ENCODE assay signal across 26 cellular contexts in the genomic region with DNA sequence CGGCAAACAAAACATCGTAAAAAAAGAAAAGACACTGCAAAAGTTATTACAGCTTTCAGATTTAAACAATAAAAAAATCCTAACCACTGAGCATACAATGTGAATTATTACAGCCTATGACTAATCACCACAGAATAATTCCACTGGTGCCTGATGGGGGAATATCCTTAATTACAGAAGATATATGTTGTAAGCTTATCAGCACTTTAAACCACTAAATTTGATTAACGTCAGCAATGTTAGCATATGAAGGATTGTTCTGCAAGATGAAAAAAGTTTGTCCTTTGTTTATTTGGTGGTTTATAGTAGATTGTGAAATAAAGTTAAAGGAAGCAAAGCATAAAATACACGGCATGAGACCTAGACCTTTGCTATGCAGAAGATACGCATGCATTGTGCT.
A peak's percentile ranks its signal among the peaks of the same experiment; 100 is the strongest.
DNase-seq lines count a peak whose midpoint lies in the region; ATAC-seq, FAIRE-seq and TF ChIP-seq lines count a peak whose summit lies in the region.
"Had no signal": no experiment of that assay in that cellular context is flagged by ENCODE, and none has a peak within 500 bp of the region (broad histone marks: within the 10 kb centered on the region; RNA-seq: fewer than 3 reads in every experiment).

No MANE protein-coding gene starts in this region.

- no peaks in the 10 kb centered on the region for H3K27me3 Mint-ChIP-seq in astrocyte (ENCODE audit: low read depth, unreplicated experiment)
- H3K27me3 Mint-ChIP-seq: CD4-positive, CD25-positive, alpha-beta regulatory T cell had no signal

- ATAC-seq in GM19395 (IDR thresholded peaks at IDR 0.05; ENCODE audit: unreplicated experiment) (no peak), psoas muscle (no peak)

- H3K9me3 Mint-ChIP-seq in astrocyte (ENCODE audit: unreplicated experiment), result no peaks in the 10 kb centered on the region

- TF ChIP-seq CTCF in AG09309 (IDR thresholded peaks at IDR 0.05; ENCODE audit: control insufficient read depth, insufficient read depth, low read depth, low read length, missing control alignments) (no peak), astrocyte (IDR thresholded peaks at IDR 0.05; ENCODE audit: insufficient read depth, low read depth, low read length) (no peak), fibroblast of the aortic adventitia (IDR thresholded peaks at IDR 0.05; ENCODE audit: insufficient read depth, low read length) (no peak), psoas muscle (IDR thresholded peaks at IDR 0.05) (no peak)

- H4K20me1 ChIP-seq in astrocyte (ENCODE audit: insufficient read depth, low read length), result no peaks in the 10 kb centered on the region

- no peaks in the 10 kb centered on the region for H3K36me3 Mint-ChIP-seq in astrocyte (ENCODE audit: low read depth, unreplicated experiment)
- H3K36me3 Mint-ChIP-seq: CD4-positive, CD25-positive, alpha-beta regulatory T cell had no signal

- H3K4me3 Mint-ChIP-seq in astrocyte (ENCODE audit: unreplicated experiment), result no peak overlapping the region
- H3K4me3 Mint-ChIP-seq: CD4-positive, CD25-positive, alpha-beta regulatory T cell had no signal

- no peak for FAIRE-seq in astrocyte (lab: Jason Lieb, UNC)
- FAIRE-seq: D721Med, HTR-8/SVneo, TTC549 had no signal

- H3K27ac ChIP-seq in astrocyte (ENCODE audit: low read depth, low read length), result no peak overlapping the region
- H3K27ac ChIP-seq in psoas muscle, result no peak overlapping the region
- H3K27ac ChIP-seq: Peyer's patch, prostate gland, SJCRH30, upper lobe of left lung had no signal

- no peak overlapping the region for H3K4me2 ChIP-seq in astrocyte (ENCODE audit: low read length)

- no peaks in the 10 kb centered on the region for H3K79me2 ChIP-seq in astrocyte (ENCODE audit: insufficient read depth, low read length)

- 89 to 90% (median 89%) methylated on average over 5 of the region's 5 CpGs for WGBS in psoas muscle, 3 donors

- H3K27ac Mint-ChIP-seq in astrocyte (ENCODE audit: unreplicated experiment), result no peak overlapping the region
- H3K27ac Mint-ChIP-seq: CD4-positive, CD25-positive, alpha-beta regulatory T cell had no signal

- H3K27me3 ChIP-seq in astrocyte (ENCODE audit: insufficient read depth, low read length), result no peaks in the 10 kb centered on the region
- no peaks in the 10 kb centered on the region for H3K27me3 ChIP-seq in psoas muscle (ENCODE audit: insufficient read depth in 3 of 3, low read length in 2 of 3)
- H3K27me3 ChIP-seq: Peyer's patch, SJCRH30, upper lobe of left lung had no signal

- no peak overlapping the region for H3K4me3 ChIP-seq in AG09309 (ENCODE audit: control insufficient read depth, low read depth, low read length)
- no peak overlapping the region for H3K4me3 ChIP-seq in astrocyte (ENCODE audit: insufficient read depth, low read depth, low read length)
- H3K4me3 ChIP-seq in fibroblast of the aortic adventitia (ENCODE audit: low read depth, low read length), result no peak overlapping the region
- H3K4me3 ChIP-seq in psoas muscle, result no peak overlapping the region
- H3K4me3 ChIP-seq: Peyer's patch, prostate gland, SJCRH30, upper lobe of left lung had no signal

- DNase-seq in AG09309 (ENCODE audit: low read depth), result peak; percentile 95
- peak; percentile 90 for DNase-seq in H4 (ENCODE audit: low spot score)
- peak; percentile 91 for DNase-seq in astrocyte (ENCODE audit: low read depth)
- peak; percentile 39 for DNase-seq in fibroblast of the aortic adventitia (ENCODE audit: low read depth)
- DNase-seq in psoas muscle, result no peak
- DNase-seq in cerebellum (ENCODE audit: low spot score), result no peak
- no peak for DNase-seq in stimulated activated naive CD4-positive, alpha-beta T cell (lab: John Stamatoyannopoulos, UW)
- DNase-seq: activated CD4-positive, CD25-positive, alpha-beta regulatory T cell treated with anti-CD3 and anti-CD28 coated beads, Interleukin-2, amount 50 U/mL, for 72 hours; activated effector memory CD4-positive, alpha-beta T cell treated with anti-CD3 and anti-CD28 coated beads, Interleukin-2, amount 50 U/mL, for 16 hours; CD4-positive, CD25-positive, alpha-beta regulatory T cell; dermis blood vessel endothelial cell; GOT3; head of caudate nucleus; KG1; mesendoderm; NCI-H1436 treated with DMSO at 0.1 percent for 48 hours; NK-92 treated with Interleukin-12 subunit alpha and Interleukin-12 subunit beta, amount 100 ng/mL, for 24 hours; Peyer's patch; SJCRH30; substantia nigra; upper lobe of left lung had no signal

- H3K9me3 ChIP-seq in astrocyte (ENCODE audit: insufficient read depth, low read depth, low read length) (no peaks in the 10 kb centered on the region), psoas muscle (no peaks in the 10 kb centered on the region)
- H3K9me3 ChIP-seq: Peyer's patch, prostate gland, SJCRH30, upper lobe of left lung had no signal

- no peaks in the 10 kb centered on the region for H3K36me3 ChIP-seq in astrocyte (ENCODE audit: insufficient read depth, low read length)
- no peaks in the 10 kb centered on the region for H3K36me3 ChIP-seq in psoas muscle (ENCODE audit: insufficient read depth in 1 of 2, low read depth in 1 of 2)
- H3K36me3 ChIP-seq: Peyer's patch, prostate gland, SJCRH30, upper lobe of left lung had no signal

- H2AFZ ChIP-seq in astrocyte (ENCODE audit: low read depth, low read length), result no peak overlapping the region

- H3K4me1 ChIP-seq in astrocyte (ENCODE audit: insufficient read depth, low read length) (no peaks in the 10 kb centered on the region), psoas muscle (no peaks in the 10 kb centered on the region)
- H3K4me1 ChIP-seq: Peyer's patch, prostate gland, SJCRH30, upper lobe of left lung had no signal

- no peaks in the 10 kb centered on the region for H3K4me1 Mint-ChIP-seq in astrocyte (ENCODE audit: low read depth, unreplicated experiment)
- H3K4me1 Mint-ChIP-seq: CD4-positive, CD25-positive, alpha-beta regulatory T cell had no signal

- intact Hi-C loops in psoas muscle (cut with DNase I), result no loop called here

- no peak overlapping the region for H3K9ac ChIP-seq in astrocyte (ENCODE audit: low read length)

Comparison
In these comparisons a context has a peak if more than half of its experiments do, and no peak if none do; other contexts are left out.
1. DNase-seq: peak in AG09309 (single experiment), H4 (single experiment), astrocyte (single experiment) and fibroblast of the aortic adventitia (single experiment); none in psoas muscle (0 of 2), cerebellum (single experiment) and stimulated activated naive CD4-positive, alpha-beta T cell (0 of 6).